ENCODE assay signal across 38 cellular contexts in the genomic region with DNA sequence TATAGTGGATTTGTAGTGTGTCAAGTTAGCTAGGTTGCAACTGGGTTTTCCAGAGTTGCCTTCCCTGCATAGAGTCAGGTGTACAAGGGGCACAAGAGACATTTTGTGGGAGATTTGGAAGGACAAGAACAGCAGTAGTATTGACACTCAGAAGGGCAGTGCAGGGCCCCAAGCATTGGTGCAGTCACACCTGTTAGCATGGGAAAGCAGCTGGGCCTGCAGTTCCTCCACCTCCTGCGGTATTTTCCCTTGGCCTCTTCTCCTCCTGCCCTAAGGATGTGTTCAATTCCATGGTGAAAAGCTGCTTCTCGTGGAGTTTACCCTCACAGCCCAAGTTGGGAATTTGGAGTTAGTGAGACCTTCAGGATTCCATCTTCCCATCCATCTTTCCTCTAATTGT. TPM values are rescaled to one million over a fixed set of nuclear protein-coding genes. Genes with fewer than 3 reads are reported as not detected.
"Had no signal": no experiment of that assay in that cellular context is flagged by ENCODE, and none has a peak within 500 bp of the region (broad histone marks: within the 10 kb centered on the region; RNA-seq: fewer than 3 reads in every experiment).

No MANE protein-coding gene starts in this region.

- H3K4me3 ChIP-seq: adrenal gland, ascending aorta, body of pancreas, breast epithelium, cardiac muscle cell had no signal

- H3K27me3 Mint-ChIP-seq: activated naive CD4-positive, alpha-beta T cell treated with anti-CD3 and anti-CD28 coated beads, Interleukin-2, amount 50 U/mL, for 24 hours; activated naive CD8-positive, alpha-beta T cell; activated naive CD8-positive, alpha-beta T cell treated with anti-CD3 and anti-CD28 coated beads for 36 hours; activated naive CD8-positive, alpha-beta T cell treated with anti-CD3 and anti-CD28 coated beads, Interleukin-2, amount 10 ng/mL, durations not matched to agents 7 days and 5 days had no signal

- H3K27me3 ChIP-seq: adrenal gland, ascending aorta, body of pancreas, brain microvascular endothelial cell, breast epithelium, cardiac muscle cell had no signal

- H3K27ac ChIP-seq: adrenal gland, ascending aorta, body of pancreas, brain microvascular endothelial cell, breast epithelium, cardiac muscle cell had no signal

- H3K4me3 Mint-ChIP-seq: activated naive CD4-positive, alpha-beta T cell treated with anti-CD3 and anti-CD28 coated beads for 36 hours; activated naive CD4-positive, alpha-beta T cell treated with anti-CD3 and anti-CD28 coated beads, Interleukin-2, amount 10 ng/mL, durations not matched to agents 7 days and 5 days; activated naive CD4-positive, alpha-beta T cell treated with anti-CD3 and anti-CD28 coated beads, Interleukin-2, amount 50 U/mL, for 24 hours; activated naive CD8-positive, alpha-beta T cell; activated naive CD8-positive, alpha-beta T cell treated with anti-CD3 and anti-CD28 coated beads for 36 hours; activated naive CD8-positive, alpha-beta T cell treated with anti-CD3 and anti-CD28 coated beads, Interleukin-2, amount 10 ng/mL, durations not matched to agents 7 days and 5 days; activated naive CD8-positive, alpha-beta T cell treated with anti-CD3 and anti-CD28 coated beads, Interleukin-2, amount 50 U/mL, for 24 hours; activated T-cell treated with anti-CD3 and anti-CD28 coated beads, Interleukin-2, amount 50 U/mL, for 24 hours; activated T-cell treated with anti-CD3 and anti-CD28 coated beads, Interleukin-2, amount 50 U/mL, for 4 hours; activated T-cell treated with anti-CD3 and anti-CD28 coated beads, Interleukin-2, amount 50 U/mL, for 72 hours; activated T-helper 1 cell treated with anti-CD3 and anti-CD28 coated beads, Interleukin-12 subunit alpha, Interleukin-12 subunit beta, Interleukin-2, Interleukin-4 antibody, amounts not matched to agents 30 ng/mL and 10 ng/mL and 1 ng/mL, durations not matched to agents 14 hours and 24 hours and 36 hours; activated T-helper 17 cell treated with anti-CD3 and anti-CD28 coated beads, Interleukin-2, amount 50 U/mL, for 72 hours; brain; central memory CD8-positive, alpha-beta T cell had no signal

- ATAC-seq: activated naive CD8-positive, alpha-beta T cell treated with anti-CD3 and anti-CD28 coated beads, Interleukin-2, amount 50 U/mL, for 24 hours; activated T-cell treated with anti-CD3 and anti-CD28 coated beads, Interleukin-2, amount 50 U/mL, for 4 hours; activated T-cell treated with anti-CD3 and anti-CD28 coated beads, Interleukin-2, amount 50 U/mL, for 72 hours; body of pancreas had no signal

- FAIRE-seq: astrocyte had no signal

- H3K9me3 ChIP-seq: adrenal gland, ascending aorta, body of pancreas, breast epithelium had no signal

- H3K4me1 ChIP-seq: adrenal gland, breast epithelium had no signal

- H3K36me3 ChIP-seq: adrenal gland, ascending aorta, brain microvascular endothelial cell, breast epithelium, cardiac muscle cell had no signal

- H3K9me3 Mint-ChIP-seq: activated naive CD4-positive, alpha-beta T cell treated with anti-CD3 and anti-CD28 coated beads for 36 hours; activated naive CD4-positive, alpha-beta T cell treated with anti-CD3 and anti-CD28 coated beads, Interleukin-2, amount 10 ng/mL, durations not matched to agents 7 days and 5 days; activated naive CD4-positive, alpha-beta T cell treated with anti-CD3 and anti-CD28 coated beads, Interleukin-2, amount 50 U/mL, for 24 hours; activated naive CD4-positive, alpha-beta T cell treated with anti-CD3 and anti-CD28 coated beads, Interleukin-2, amount 50 U/mL, for 72 hours; activated naive CD8-positive, alpha-beta T cell treated with anti-CD3 and anti-CD28 coated beads for 36 hours; activated naive CD8-positive, alpha-beta T cell treated with anti-CD3 and anti-CD28 coated beads, Interleukin-2, amount 10 ng/mL, durations not matched to agents 7 days and 5 days; activated naive CD8-positive, alpha-beta T cell treated with anti-CD3 and anti-CD28 coated beads, Interleukin-2, amount 50 U/mL, for 24 hours; activated T-cell treated with anti-CD3 and anti-CD28 coated beads, Interleukin-2, amount 50 U/mL, for 24 hours; activated T-cell treated with anti-CD3 and anti-CD28 coated beads, Interleukin-2, amount 50 U/mL, for 4 hours; activated T-cell treated with anti-CD3 and anti-CD28 coated beads, Interleukin-2, amount 50 U/mL, for 72 hours; activated T-helper 1 cell treated with anti-CD3 and anti-CD28 coated beads, Interleukin-12 subunit alpha, Interleukin-12 subunit beta, Interleukin-2, Interleukin-4 antibody, amounts not matched to agents 30 ng/mL and 10 ng/mL and 1 ng/mL, durations not matched to agents 14 hours and 24 hours and 36 hours; activated T-helper 17 cell treated with anti-CD3 and anti-CD28 coated beads, Interleukin-2, amount 50 U/mL, for 72 hours; brain had no signal

- DNase-seq: activated effector memory CD4-positive, alpha-beta T cell treated with anti-CD3 and anti-CD28 coated beads, Interleukin-2, amount 50 U/mL, for 16 hours; activated effector memory CD4-positive, alpha-beta T cell treated with Interleukin-2 at 50 U/mL for 16 hours; activated gamma-delta T cell; activated gamma-delta T cell treated with Interleukin-2 at 50 U/mL for 16 hours; activated naive CD4-positive, alpha-beta T cell; activated naive CD4-positive, alpha-beta T cell treated with anti-CD3 and anti-CD28 coated beads for 36 hours; activated naive CD4-positive, alpha-beta T cell treated with anti-CD3 and anti-CD28 coated beads, Interleukin-2, amount 10 ng/mL, durations not matched to agents 7 days and 5 days; activated naive CD4-positive, alpha-beta T cell treated with anti-CD3 and anti-CD28 coated beads, Interleukin-2, amount 50 U/mL, for 16 hours; activated naive CD4-positive, alpha-beta T cell treated with Interleukin-2 at 50 U/mL for 16 hours; activated naive CD8-positive, alpha-beta T cell treated with anti-CD3 and anti-CD28 coated beads for 36 hours; activated naive CD8-positive, alpha-beta T cell treated with anti-CD3 and anti-CD28 coated beads, Interleukin-2, amount 10 ng/mL, durations not matched to agents 7 days and 5 days; activated naive CD8-positive, alpha-beta T cell treated with anti-CD3 and anti-CD28 coated beads, Interleukin-2, amount 50 U/mL, for 24 hours; activated T-cell treated with anti-CD3 and anti-CD28 coated beads, Interleukin-2, amount 50 U/mL, for 1 hour; activated T-cell treated with anti-CD3 and anti-CD28 coated beads, Interleukin-2, amount 50 U/mL, for 24 hours; activated T-cell treated with anti-CD3 and anti-CD28 coated beads, Interleukin-2, amount 50 U/mL, for 4 hours; activated T-cell treated with anti-CD3 and anti-CD28 coated beads, Interleukin-2, amount 50 U/mL, for 48 hours; activated T-cell treated with anti-CD3 and anti-CD28 coated beads, Interleukin-2, amount 50 U/mL, for 72 hours; adrenal gland; amniotic stem cell; amygdala; anterior cingulate cortex; aorta; body of pancreas; brain microvascular endothelial cell; caudate nucleus; central memory CD4-positive, alpha-beta T cell; cerebellar nuclear complex had no signal

- H3K4me1 Mint-ChIP-seq: activated naive CD4-positive, alpha-beta T cell treated with anti-CD3 and anti-CD28 coated beads, Interleukin-2, amount 10 ng/mL, durations not matched to agents 7 days and 5 days; activated naive CD4-positive, alpha-beta T cell treated with anti-CD3 and anti-CD28 coated beads, Interleukin-2, amount 50 U/mL, for 24 hours; activated naive CD8-positive, alpha-beta T cell treated with anti-CD3 and anti-CD28 coated beads for 36 hours; activated naive CD8-positive, alpha-beta T cell treated with anti-CD3 and anti-CD28 coated beads, Interleukin-2, amount 50 U/mL, for 24 hours; activated T-helper 17 cell treated with anti-CD3 and anti-CD28 coated beads, Interleukin-2, amount 50 U/mL, for 72 hours; central memory CD8-positive, alpha-beta T cell had no signal

- H3K36me3 Mint-ChIP-seq: activated naive CD4-positive, alpha-beta T cell treated with anti-CD3 and anti-CD28 coated beads, Interleukin-2, amount 10 ng/mL, durations not matched to agents 7 days and 5 days; activated naive CD4-positive, alpha-beta T cell treated with anti-CD3 and anti-CD28 coated beads, Interleukin-2, amount 50 U/mL, for 24 hours; activated naive CD4-positive, alpha-beta T cell treated with anti-CD3 and anti-CD28 coated beads, Interleukin-2, amount 50 U/mL, for 72 hours; activated naive CD8-positive, alpha-beta T cell; activated naive CD8-positive, alpha-beta T cell treated with anti-CD3 and anti-CD28 coated beads for 36 hours; activated naive CD8-positive, alpha-beta T cell treated with anti-CD3 and anti-CD28 coated beads, Interleukin-2, amount 10 ng/mL, durations not matched to agents 7 days and 5 days; brain had no signal

- H3K27ac Mint-ChIP-seq: activated naive CD4-positive, alpha-beta T cell treated with anti-CD3 and anti-CD28 coated beads for 36 hours; activated naive CD4-positive, alpha-beta T cell treated with anti-CD3 and anti-CD28 coated beads, Interleukin-2, amount 10 ng/mL, durations not matched to agents 7 days and 5 days; activated naive CD4-positive, alpha-beta T cell treated with anti-CD3 and anti-CD28 coated beads, Interleukin-2, amount 50 U/mL, for 24 hours; activated naive CD4-positive, alpha-beta T cell treated with anti-CD3 and anti-CD28 coated beads, Interleukin-2, amount 50 U/mL, for 72 hours; activated naive CD8-positive, alpha-beta T cell; activated naive CD8-positive, alpha-beta T cell treated with anti-CD3 and anti-CD28 coated beads for 36 hours; activated naive CD8-positive, alpha-beta T cell treated with anti-CD3 and anti-CD28 coated beads, Interleukin-2, amount 10 ng/mL, durations not matched to agents 7 days and 5 days; activated naive CD8-positive, alpha-beta T cell treated with anti-CD3 and anti-CD28 coated beads, Interleukin-2, amount 50 U/mL, for 24 hours; activated T-cell treated with anti-CD3 and anti-CD28 coated beads, Interleukin-2, amount 50 U/mL, for 24 hours; activated T-cell treated with anti-CD3 and anti-CD28 coated beads, Interleukin-2, amount 50 U/mL, for 72 hours; activated T-helper 1 cell treated with anti-CD3 and anti-CD28 coated beads, Interleukin-12 subunit alpha, Interleukin-12 subunit beta, Interleukin-2, Interleukin-4 antibody, amounts not matched to agents 30 ng/mL and 10 ng/mL and 1 ng/mL, durations not matched to agents 14 hours and 24 hours and 36 hours; activated T-helper 17 cell treated with anti-CD3 and anti-CD28 coated beads, Interleukin-2, amount 50 U/mL, for 72 hours had no signal

RNA-seq across cellular contexts. Expression of gene TRABD2B, which starts 47.1 kb away (rescaled TPM):
- total RNA-seq: activated naive CD4-positive, alpha-beta T cell treated with anti-CD3 and anti-CD28 coated beads for 36 hours; activated naive CD4-positive, alpha-beta T cell treated with anti-CD3 and anti-CD28 coated beads, Interleukin-2, amount 50 U/mL, for 72 hours; activated naive CD8-positive, alpha-beta T cell treated with anti-CD3 and anti-CD28 coated beads for 36 hours; activated naive CD8-positive, alpha-beta T cell treated with anti-CD3 and anti-CD28 coated beads, Interleukin-2, amount 10 ng/mL, durations not matched to agents 7 days and 5 days; activated T-cell treated with anti-CD3 and anti-CD28 coated beads, Interleukin-2, amount 50 U/mL, for 4 hours; activated T-cell treated with anti-CD3 and anti-CD28 coated beads, Interleukin-2, amount 50 U/mL, for 72 hours; activated T-helper 1 cell treated with anti-CD3 and anti-CD28 coated beads, Interleukin-12 subunit alpha, Interleukin-12 subunit beta, Interleukin-2, Interleukin-4 antibody, amounts not matched to agents 30 ng/mL and 10 ng/mL and 1 ng/mL, durations not matched to agents 14 hours and 24 hours and 36 hours; activated T-helper 17 cell treated with anti-CD3 and anti-CD28 coated beads, Interleukin-2, amount 50 U/mL, for 72 hours had no signal
